In the genomic region with DNA sequence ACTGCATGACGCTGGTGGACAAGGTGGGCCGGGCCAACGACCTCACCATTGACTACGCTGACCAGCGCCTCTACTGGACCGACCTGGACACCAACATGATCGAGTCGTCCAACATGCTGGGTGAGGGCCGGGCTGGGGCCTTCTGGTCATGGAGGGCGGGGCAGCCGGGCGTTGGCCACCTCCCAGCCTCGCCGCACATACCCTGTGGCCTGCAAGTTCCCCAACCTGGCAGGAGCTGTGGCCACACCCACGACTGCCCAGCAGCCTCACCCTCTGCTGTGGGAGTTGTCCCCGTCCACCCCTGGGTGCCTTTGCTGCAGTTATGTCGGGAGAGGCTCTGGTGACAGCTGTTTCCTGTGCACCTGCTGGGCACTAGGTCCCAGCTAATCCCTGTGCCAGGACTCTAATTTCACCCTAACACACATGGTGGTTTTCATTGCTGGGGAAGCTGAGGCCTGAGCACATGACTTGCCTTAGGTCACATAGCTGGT, we compare ENCODE assay signal across 20 cellular contexts. TPM values are rescaled to one million over a fixed set of nuclear protein-coding genes. Genes with fewer than 3 reads are reported as not detected.
DNase-seq lines count a peak whose midpoint lies in the region; ATAC-seq and TF ChIP-seq lines count a peak whose summit lies in the region.
"Had no signal": no experiment of that assay in that cellular context is flagged by ENCODE, and none has a peak within 500 bp of the region (broad histone marks: within the 10 kb centered on the region; RNA-seq: fewer than 3 reads in every experiment).

No MANE protein-coding gene starts in this region.

- peaks cover 21% of the 10 kb centered on the region for H3K36me3 ChIP-seq in osteoblast (ENCODE audit: insufficient read depth, low read length)
- peaks cover 12% of the 10 kb centered on the region for H3K36me3 ChIP-seq in mesendoderm (ENCODE audit: control insufficient read depth, insufficient read depth, low read length)

- H3K4me3 ChIP-seq in osteoblast (ENCODE audit: insufficient read depth, low read length) (no peak overlapping the region), mesendoderm (ENCODE audit: low read length) (no peak overlapping the region), foreskin fibroblast (ENCODE audit: low read depth in 1 of 2, low read length in 2 of 2) (no peak overlapping the region)

- no peak overlapping the region for H3K18ac ChIP-seq in mesendoderm (ENCODE audit: low read length)

- H2BK120ac ChIP-seq in mesendoderm (ENCODE audit: low read depth, low read length) = no peak overlapping the region

- no peak overlapping the region for H2AK5ac ChIP-seq in mesendoderm (ENCODE audit: low read length)

- H2BK15ac ChIP-seq in mesendoderm (replicated peaks; ENCODE audit: low read depth) = no peak overlapping the region

- DNase-seq in DMS53 treated with DMSO at 0.1 percent for 48 hours (lab: John Stamatoyannopoulos, UW; ENCODE audit: unreplicated experiment) = peak; percentile 81
- peak; percentile 14 for DNase-seq in NCI-H1417 treated with DMSO at 0.1 percent for 48 hours (lab: John Stamatoyannopoulos, UW)
- peak; percentile 69 for DNase-seq in osteoblast (ENCODE audit: insufficient read length, low spot score, missing footprints)
- no peak for DNase-seq in 8988T
- DNase-seq in mesendoderm = no peak
- no peak for DNase-seq in foreskin fibroblast
- DNase-seq: activated CD8-positive, alpha-beta T cell treated with anti-CD3 and anti-CD28 coated beads for 36 hours; activated naive CD8-positive, alpha-beta T cell treated with anti-CD3 and anti-CD28 coated beads, Interleukin-2, amount 50 U/mL, for 24 hours; C1 segment of cervical spinal cord; caudate nucleus; effector CD8-positive, alpha-beta T cell; kidney; NCI-H1048; NCI-H446; trophoblast cell; WERI-Rb-1 had no signal

- H3K4ac ChIP-seq in mesendoderm (ENCODE audit: low read depth, low read length) = no peak overlapping the region

- WGBS in mesendoderm (ENCODE audit: extremely low coverage, insufficient coverage, low lambda C conversion rate) = no CpG with 5 or more reads among the region's 17 CpGs

- no peak overlapping the region for H4K5ac ChIP-seq in mesendoderm (ENCODE audit: low read length)

- H3K27ac ChIP-seq in VCaP (peak overlapping the region; percentile 73), osteoblast (ENCODE audit: low read depth, low read length) (no peak overlapping the region), mesendoderm (ENCODE audit: low read depth, low read length) (no peak overlapping the region)
- H3K27ac ChIP-seq: parathyroid adenoma, WERI-Rb-1 had no signal

- H3K23ac ChIP-seq in mesendoderm (ENCODE audit: low read length) = no peak overlapping the region

- no peak for TF ChIP-seq CTCF in VCaP (conservative IDR thresholded peaks at IDR 0.05)
- no peak for TF ChIP-seq CTCF in osteoblast (IDR thresholded peaks at IDR 0.05; ENCODE audit: extremely low read depth, low read depth, low read length)
- no peak for TF ChIP-seq CTCF in foreskin fibroblast (IDR thresholded peaks at IDR 0.05; ENCODE audit: low read depth, low read length)

- no peak overlapping the region for H3K56ac ChIP-seq in mesendoderm (ENCODE audit: low read length)

- no peak overlapping the region for H4K8ac ChIP-seq in mesendoderm (ENCODE audit: low read depth, low read length)

- no peaks in the 10 kb centered on the region for H4K20me1 ChIP-seq in osteoblast (ENCODE audit: insufficient read depth, low read length)

- H3K9ac ChIP-seq in mesendoderm (ENCODE audit: low read length) = no peak overlapping the region
- H3K9ac ChIP-seq: parathyroid adenoma had no signal

- H3K4me1 ChIP-seq in osteoblast (ENCODE audit: insufficient read depth, low read length) (no peaks in the 10 kb centered on the region), mesendoderm (ENCODE audit: control insufficient read depth, low read depth, low read length) (no peaks in the 10 kb centered on the region)
- H3K4me1 ChIP-seq: parathyroid adenoma had no signal

- H3K27me3 ChIP-seq in osteoblast (ENCODE audit: insufficient read depth, low read length) (no peaks in the 10 kb centered on the region), mesendoderm (ENCODE audit: insufficient read depth, low read length, poor library complexity) (no peaks in the 10 kb centered on the region)

- no peak for ATAC-seq in GM18909 (IDR thresholded peaks at IDR 0.05; ENCODE audit: poor library complexity, unreplicated experiment)
- ATAC-seq: activated CD8-positive, alpha-beta T cell treated with anti-CD3 and anti-CD28 coated beads for 36 hours; activated naive CD8-positive, alpha-beta T cell treated with anti-CD3 and anti-CD28 coated beads, Interleukin-2, amount 50 U/mL, for 24 hours; stimulated activated effector memory CD8-positive, alpha-beta T cell treated with anti-CD3 and anti-CD28 coated beads, Interleukin-12 subunit alpha, Interleukin-12 subunit beta, amount 100 ng/mL, for 72 hours had no signal

- H3K79me2 ChIP-seq in osteoblast (ENCODE audit: insufficient read depth, low read length) (no peaks in the 10 kb centered on the region), mesendoderm (ENCODE audit: control insufficient read depth, insufficient read depth, low read length) (no peaks in the 10 kb centered on the region)
- H3K79me2 ChIP-seq: parathyroid adenoma had no signal

- no peaks in the 10 kb centered on the region for H3K9me3 ChIP-seq in osteoblast (ENCODE audit: low read depth, low read length)

- no peak overlapping the region for H3K4me2 ChIP-seq in osteoblast (ENCODE audit: insufficient read depth, low read length)
- no peak overlapping the region for H3K4me2 ChIP-seq in mesendoderm (ENCODE audit: low read length)

- no peaks in the 10 kb centered on the region for H3K79me1 ChIP-seq in mesendoderm (ENCODE audit: low read length)

- no peak overlapping the region for H2BK5ac ChIP-seq in mesendoderm (ENCODE audit: low read length)

- H2AFZ ChIP-seq in osteoblast (ENCODE audit: low read length) = no peak overlapping the region
- H2AFZ ChIP-seq: parathyroid adenoma had no signal

RNA-seq across cellular contexts. Expression of a gene that starts 49.0 kb away (rescaled TPM):
- total RNA-seq in osteoblast = 131 and 151 TPM in 2 replicates
- 92.3 TPM for polyA plus RNA-seq in mesendoderm (2013, experiment 1 of 2)
- 93.3 TPM for polyA plus RNA-seq in mesendoderm (2013, experiment 2 of 2)

Comparison
In these comparisons a context has a peak if more than half of its experiments do, and no peak if none do; other contexts are left out.
1. DNase-seq: peak in DMS53 treated with DMSO at 0.1 percent for 48 hours (single experiment), NCI-H1417 treated with DMSO at 0.1 percent for 48 hours (single experiment) and osteoblast (single experiment); none in 8988T (single experiment), mesendoderm (single experiment) and foreskin fibroblast (0 of 2).